Comparison of ENCODE assay signal across 9 cellular contexts in the genomic region with DNA sequence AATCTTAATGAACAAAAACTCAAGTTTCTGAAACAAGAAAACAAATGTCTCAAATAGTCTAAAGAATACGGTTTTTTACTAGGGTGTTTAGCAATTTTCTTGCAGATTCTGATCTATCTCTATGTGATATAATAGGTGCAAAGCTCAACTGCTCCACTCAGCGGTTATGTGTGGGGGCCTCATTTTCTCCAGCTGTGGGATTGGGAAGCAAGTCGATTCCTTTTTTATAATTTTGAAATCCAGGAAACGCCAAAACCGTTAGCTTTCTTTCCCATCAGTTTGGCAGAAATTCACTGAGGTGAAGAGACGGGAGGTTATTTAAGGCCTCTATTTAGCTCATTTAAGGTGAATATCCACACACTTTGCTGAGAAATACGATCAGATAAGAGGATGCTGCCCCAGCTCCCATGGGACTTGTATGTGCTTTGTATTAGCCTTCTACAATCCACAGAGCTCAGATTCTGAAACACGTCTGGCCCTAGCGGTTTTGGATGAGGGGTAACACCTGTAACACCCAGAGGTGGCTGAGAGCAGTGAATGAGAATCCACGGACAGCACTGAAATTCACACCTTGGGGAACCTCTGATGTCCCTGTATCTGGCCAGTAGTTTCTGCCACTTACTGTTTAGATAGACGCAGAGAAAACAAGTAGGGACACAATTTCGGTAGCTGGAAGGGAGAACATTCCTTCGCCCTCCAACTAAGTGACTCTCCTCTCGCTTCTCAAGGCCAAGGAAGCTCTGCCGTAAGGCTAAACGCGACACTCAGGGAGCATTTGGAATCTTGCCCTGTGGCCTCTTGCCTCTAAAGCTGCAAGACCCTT.
DNase-seq lines count a peak whose midpoint lies in the region; ATAC-seq and TF ChIP-seq lines count a peak whose summit lies in the region.
"Had no signal": no experiment of that assay in that cellular context is flagged by ENCODE, and none has a peak within 500 bp of the region (broad histone marks: within the 10 kb centered on the region; RNA-seq: fewer than 3 reads in every experiment).

No MANE protein-coding gene starts in this region.

- TF ChIP-seq CTCF in epithelial cell of esophagus (IDR thresholded peaks at IDR 0.05; ENCODE audit: insufficient read depth, low read depth, low read length, missing control alignments) = peak; percentile 56
- TF ChIP-seq CTCF in retinal pigment epithelial cell (conservative IDR thresholded peaks at IDR 0.05; ENCODE audit: low read depth, low read length) = peak; percentile 84

- no peak overlapping the region for H3K4me3 ChIP-seq in epithelial cell of esophagus (ENCODE audit: low read length)
- no peak overlapping the region for H3K4me3 ChIP-seq in retinal pigment epithelial cell (ENCODE audit: low read length)

- DNase-seq in GF-D8 (lab: John Stamatoyannopoulos, UW) = peak; percentile 58
- peak; percentile 63 to 65 for DNase-seq in NCI-H526 (lab: John Stamatoyannopoulos, UW)
- DNase-seq in epithelial cell of esophagus (ENCODE audit: low read depth) = peak; percentile 58
- peak; percentile 48 for DNase-seq in retinal pigment epithelial cell (ENCODE audit: low read depth)

- ATAC-seq in HG02970 (IDR thresholded peaks at IDR 0.05; ENCODE audit: low FRiP score, unreplicated experiment) (no peak), HG02642 (IDR thresholded peaks at IDR 0.05; ENCODE audit: poor library complexity, unreplicated experiment) (no peak), GM21423 (IDR thresholded peaks at IDR 0.05; ENCODE audit: unreplicated experiment) (no peak), HG03469 (IDR thresholded peaks at IDR 0.05; ENCODE audit: unreplicated experiment) (no peak)
- ATAC-seq: heart left ventricle had no signal
